In genomic region chr20:53764416-53764800, GRCh38 we compare ENCODE assay signal across 17 cellular contexts.
DNase-seq lines count a peak whose midpoint lies in the region; ATAC-seq and TF ChIP-seq lines count a peak whose summit lies in the region.
"Had no signal": no experiment of that assay in that cellular context is flagged by ENCODE, and none has a peak within 500 bp of the region (broad histone marks: within the 10 kb centered on the region; RNA-seq: fewer than 3 reads in every experiment).

No MANE protein-coding gene starts in this region.

- H3K9me3 ChIP-seq in OCI-LY7 (ENCODE audit: low read length) (no peaks in the 10 kb centered on the region), endocrine pancreas (ENCODE audit: control insufficient read depth, low read length) (no peaks in the 10 kb centered on the region), neural cell (ENCODE audit: low read length) (no peaks in the 10 kb centered on the region)

- H4K20me1 ChIP-seq in OCI-LY7 (ENCODE audit: insufficient read depth, low read length) = no peaks in the 10 kb centered on the region
- no peaks in the 10 kb centered on the region for H4K20me1 ChIP-seq in neural cell (ENCODE audit: insufficient read depth)

- H2AFZ ChIP-seq in ACC112 (ENCODE audit: low read length, unreplicated experiment) = peak overlapping the region; percentile 63
- H2AFZ ChIP-seq in OCI-LY7 (ENCODE audit: low read length) = 0 out of 2 replicates have a peak overlapping the region, but pooled peaks have one; percentile 0
- peak overlapping the region; percentile 43 for H2AFZ ChIP-seq in neural cell (ENCODE audit: low read depth, low read length)

- no peak overlapping the region for H3K27ac Mint-ChIP-seq in activated CD4-positive, alpha-beta T cell treated with anti-CD3 and anti-CD28 coated beads, Interleukin-2, amount 10 ng/mL, durations not matched to agents 7 days and 5 days
- H3K27ac Mint-ChIP-seq: activated naive CD8-positive, alpha-beta T cell treated with anti-CD3 and anti-CD28 coated beads, Interleukin-2, amount 10 ng/mL, durations not matched to agents 7 days and 5 days had no signal

- H3K79me2 ChIP-seq in ACC112 (ENCODE audit: control insufficient read depth, insufficient read depth, low read length, unreplicated experiment) (no peaks in the 10 kb centered on the region), OCI-LY7 (ENCODE audit: insufficient read depth, low read depth, low read length) (no peaks in the 10 kb centered on the region), neural cell (replicated peaks; ENCODE audit: insufficient read depth, low read length) (no peaks in the 10 kb centered on the region)

- DNase-seq in OCI-LY7 (ENCODE audit: low spot score) (no peak), putamen (ENCODE audit: low spot score) (no peak)
- no peak for DNase-seq in activated CD4-positive, alpha-beta T cell treated with anti-CD3 and anti-CD28 coated beads, Interleukin-2, amount 10 ng/mL, durations not matched to agents 7 days and 5 days
- DNase-seq: activated CD4-positive, CD25-positive, alpha-beta regulatory T cell; activated CD8-positive, alpha-beta memory T cell treated with anti-CD3 and anti-CD28 coated beads, Interleukin-2, amount 50 U/mL, for 48 hours; activated naive CD8-positive, alpha-beta T cell treated with anti-CD3 and anti-CD28 coated beads, Interleukin-2, amount 10 ng/mL, durations not matched to agents 7 days and 5 days; DMS79 treated with DMSO at 0.1 percent for 48 hours; foreskin melanocyte; islet precursor cell; naive thymus-derived CD8-positive, alpha-beta T cell; NCI-H2081; SIG-M5 had no signal

- no peak overlapping the region for H3K4me3 Mint-ChIP-seq in activated CD4-positive, alpha-beta T cell treated with anti-CD3 and anti-CD28 coated beads, Interleukin-2, amount 10 ng/mL, durations not matched to agents 7 days and 5 days
- H3K4me3 Mint-ChIP-seq: activated naive CD8-positive, alpha-beta T cell treated with anti-CD3 and anti-CD28 coated beads, Interleukin-2, amount 10 ng/mL, durations not matched to agents 7 days and 5 days; naive thymus-derived CD8-positive, alpha-beta T cell had no signal

- no peaks in the 10 kb centered on the region for H3F3A ChIP-seq in neural cell (ENCODE audit: insufficient read depth, low read length, poor library complexity, severe bottlenecking)

- H3K4me2 ChIP-seq in OCI-LY7 (ENCODE audit: low read length) (peak overlapping the region; percentile 10; the same call in 1 of the 2 replicates), neural cell (ENCODE audit: low read length) (no peak overlapping the region)

- no peak overlapping the region; the same call in 1 of the 2 replicates for H3K27ac ChIP-seq in ACC112 (ENCODE audit: low read depth, low read length)
- no peak overlapping the region for H3K27ac ChIP-seq in OCI-LY7 (ENCODE audit: low read depth, low read length, poor library complexity, severe bottlenecking)
- H3K27ac ChIP-seq in neural cell (ENCODE audit: low read length) = peak overlapping the region; percentile 2

- no peak overlapping the region for H3K9ac ChIP-seq in endocrine pancreas (ENCODE audit: control insufficient read depth, insufficient read depth, low read length)
- H3K9ac ChIP-seq in neural cell (ENCODE audit: low read length) = peak overlapping the region; percentile 6

- POLR2A ChIA-PET in OCI-LY7 (lab: Charles Lee) = interaction anchor here (0.6 to 1.9 kb wide), 8 partner anchors 9 to 206 kb away, joined by 3 to 8 read pairs (median 3); no protein-coding TSS in a partner anchor
- POLR2A ChIA-PET in activated CD4-positive, alpha-beta T cell treated with anti-CD3 and anti-CD28 coated beads, Interleukin-2, amount 10 ng/mL, durations not matched to agents 7 days and 5 days (lab: Charles Lee) = no interaction called here

- H3K4me1 Mint-ChIP-seq in activated CD4-positive, alpha-beta T cell treated with anti-CD3 and anti-CD28 coated beads, Interleukin-2, amount 10 ng/mL, durations not matched to agents 7 days and 5 days = peaks cover 15% of the 10 kb centered on the region

- H3K4me3 ChIP-seq in ACC112 (ENCODE audit: low read depth, low read length) (peak overlapping the region; percentile 22; the same call in 1 of the 2 replicates), OCI-LY7 (ENCODE audit: low read depth, low read length, poor library complexity, severe bottlenecking) (no peak overlapping the region), endocrine pancreas (ENCODE audit: control insufficient read depth, insufficient read depth, low read length) (peak overlapping the region; percentile 46), neural cell (ENCODE audit: low read length) (peak overlapping the region; percentile 23)

- H3K9me2 ChIP-seq in OCI-LY7 (ENCODE audit: insufficient read depth, low read length) (no peaks in the 10 kb centered on the region), neural cell (ENCODE audit: insufficient read depth, low read length) (no peaks in the 10 kb centered on the region)

- H3K9me3 Mint-ChIP-seq in activated CD4-positive, alpha-beta T cell treated with anti-CD3 and anti-CD28 coated beads, Interleukin-2, amount 10 ng/mL, durations not matched to agents 7 days and 5 days = no peaks in the 10 kb centered on the region
- H3K9me3 Mint-ChIP-seq: activated naive CD8-positive, alpha-beta T cell treated with anti-CD3 and anti-CD28 coated beads, Interleukin-2, amount 10 ng/mL, durations not matched to agents 7 days and 5 days; naive thymus-derived CD8-positive, alpha-beta T cell had no signal

- H3K36me3 Mint-ChIP-seq in activated CD4-positive, alpha-beta T cell treated with anti-CD3 and anti-CD28 coated beads, Interleukin-2, amount 10 ng/mL, durations not matched to agents 7 days and 5 days (ENCODE audit: low read depth) = no peaks in the 10 kb centered on the region
- H3K36me3 Mint-ChIP-seq: activated naive CD8-positive, alpha-beta T cell treated with anti-CD3 and anti-CD28 coated beads, Interleukin-2, amount 10 ng/mL, durations not matched to agents 7 days and 5 days; naive thymus-derived CD8-positive, alpha-beta T cell had no signal

- intact Hi-C loops in OCI-LY7 (cut with micrococcal nuclease; ENCODE audit: unreplicated experiment) = no loop called here

- CTCF ChIA-PET in OCI-LY7 (lab: Charles Lee; ENCODE audit: unreplicated experiment) = no interaction called here
- CTCF ChIA-PET in activated CD4-positive, alpha-beta T cell treated with anti-CD3 and anti-CD28 coated beads, Interleukin-2, amount 10 ng/mL, durations not matched to agents 7 days and 5 days (lab: Charles Lee) = interaction anchor here (0.6 to 1.5 kb wide), 9 partner anchors 10 to 189 kb away, joined by 3 to 6 read pairs (median 3); no protein-coding TSS in a partner anchor

- ATAC-seq in HG03354 (IDR thresholded peaks at IDR 0.05; ENCODE audit: poor library complexity, severe bottlenecking, unreplicated experiment) = no peak
- ATAC-seq in GM18861 (IDR thresholded peaks at IDR 0.05; ENCODE audit: unreplicated experiment) = no peak
- ATAC-seq: naive thymus-derived CD8-positive, alpha-beta T cell had no signal

- TF ChIP-seq CTCF in OCI-LY7 (conservative IDR thresholded peaks at IDR 0.05; ENCODE audit: low read length) = no peak
- TF ChIP-seq CTCF in neural cell (IDR thresholded peaks at IDR 0.05; ENCODE audit: poor library complexity, severe bottlenecking) = peak; percentile 2

- H3K36me3 ChIP-seq in ACC112 (ENCODE audit: insufficient read depth, low read length) (no peaks in the 10 kb centered on the region), OCI-LY7 (ENCODE audit: insufficient read depth, low read length) (no peaks in the 10 kb centered on the region), endocrine pancreas (ENCODE audit: control insufficient read depth, insufficient read depth, low read length) (no peaks in the 10 kb centered on the region), neural cell (ENCODE audit: insufficient read depth, low read length) (no peaks in the 10 kb centered on the region)

- TF ChIP-seq RAD21 in neural cell (conservative IDR thresholded peaks at IDR 0.05) = no peak

- no peak for TF ChIP-seq EP300 in neural cell (conservative IDR thresholded peaks at IDR 0.05; ENCODE audit: poor library complexity, severe bottlenecking)

- no peaks in the 10 kb centered on the region for H3K27me3 ChIP-seq in ACC112 (ENCODE audit: insufficient read depth, low read length)
- no peaks in the 10 kb centered on the region for H3K27me3 ChIP-seq in endocrine pancreas (ENCODE audit: control insufficient read depth, insufficient read depth, low read length)
- H3K27me3 ChIP-seq in neural cell (ENCODE audit: insufficient read depth, low read depth, low read length) = no peaks in the 10 kb centered on the region

- no peaks in the 10 kb centered on the region for H3K27me3 Mint-ChIP-seq in activated CD4-positive, alpha-beta T cell treated with anti-CD3 and anti-CD28 coated beads, Interleukin-2, amount 10 ng/mL, durations not matched to agents 7 days and 5 days
- H3K27me3 Mint-ChIP-seq: activated naive CD8-positive, alpha-beta T cell treated with anti-CD3 and anti-CD28 coated beads, Interleukin-2, amount 10 ng/mL, durations not matched to agents 7 days and 5 days; naive thymus-derived CD8-positive, alpha-beta T cell had no signal

- BruUV-seq in OCI-LY7 (replicated peaks; lab: Mats Ljungman, UMichigan) = no TSS peak

- H3K4me1 ChIP-seq in ACC112 (ENCODE audit: control insufficient read depth, insufficient read depth, low read length, unreplicated experiment) (peaks cover 20% of the 10 kb centered on the region), OCI-LY7 (ENCODE audit: insufficient read depth, low read length, poor library complexity, severe bottlenecking) (peaks cover 5% of the 10 kb centered on the region), endocrine pancreas (ENCODE audit: control insufficient read depth, insufficient read depth, low read length) (peaks cover 5% of the 10 kb centered on the region)

TF ChIP-seq in neural cell, 6 proteins besides CTCF, POLR2A, EP300 and RAD21 (continues in another document):
- no peak for TF ChIP-seq TAF1 (IDR thresholded peaks at IDR 0.05; ENCODE audit: low read depth)
- TF ChIP-seq SMC3 (conservative IDR thresholded peaks at IDR 0.05; ENCODE audit: poor library complexity) = no peak
- no peak for TF ChIP-seq MXI1 (conservative IDR thresholded peaks at IDR 0.05; ENCODE audit: poor library complexity, severe bottlenecking)
- no peak for TF ChIP-seq EZH2 (IDR thresholded peaks at IDR 0.05; ENCODE audit: borderline replicate concordance, insufficient read depth, low read length, poor library complexity, severe bottlenecking)
- TF ChIP-seq POLR2AphosphoS5 (IDR thresholded peaks at IDR 0.05) = no peak

Comparison
In these comparisons a context has a peak if more than half of its experiments do, and no peak if none do; other contexts are left out.
1. H2AFZ ChIP-seq: peak in every context shown above with its lines; median percentile 63 in ACC112; 43 in neural cell; 0 in OCI-LY7.